1 cellular context compared by ENCODE assay signal in genomic region chr5:139461698-139462097, GRCh38.
TF ChIP-seq lines count a peak whose summit lies in the region.

No MANE protein-coding gene starts in this region.

TF ChIP-seq in GM23338, 12 proteins besides CTCF, POLR2A, EP300 and RAD21 (continued from another document):
- no peak for TF ChIP-seq ZNF462 (CRISPR knock-in tag; IDR thresholded peaks at IDR 0.05)
- TF ChIP-seq EZH2 (IDR thresholded peaks at IDR 0.05; ENCODE audit: low read depth, unreplicated experiment): no peak
- TF ChIP-seq NANOG (IDR thresholded peaks at IDR 0.05; ENCODE audit: borderline replicate concordance): no peak
TF ChIP-seq in GM23338: peak in this region for 0.
